14 cellular contexts compared by ENCODE assay signal in the genomic region with DNA sequence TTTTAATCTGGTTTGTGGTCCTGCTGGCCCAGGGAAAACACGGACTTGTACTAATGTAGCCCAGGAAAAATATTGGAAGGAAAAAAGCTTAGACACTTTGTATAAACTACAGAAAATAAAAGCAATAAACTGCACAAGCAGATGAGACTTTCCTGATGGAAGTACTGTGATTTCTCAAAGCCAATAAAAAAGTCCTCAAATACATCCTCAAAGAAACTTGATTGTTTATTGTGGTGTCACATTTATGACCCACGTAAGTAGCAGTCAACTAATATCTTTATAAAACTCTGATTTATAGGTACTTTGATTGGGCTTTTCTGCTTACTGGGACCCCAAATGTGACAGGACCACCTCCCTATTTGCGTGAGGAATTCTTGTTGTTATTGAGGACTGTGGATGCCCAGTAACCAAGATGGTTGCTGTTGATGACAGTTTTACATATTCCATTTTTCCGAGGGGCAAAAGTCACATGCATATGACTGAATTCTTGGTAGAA.
A peak's percentile ranks its signal among the peaks of the same experiment; 100 is the strongest.
DNase-seq lines count a peak whose midpoint lies in the region; ATAC-seq and TF ChIP-seq lines count a peak whose summit lies in the region.
"Had no signal": no experiment of that assay in that cellular context is flagged by ENCODE, and none has a peak within 500 bp of the region (broad histone marks: within the 10 kb centered on the region; RNA-seq: fewer than 3 reads in every experiment).

No MANE protein-coding gene starts in this region.

- H3K27me3 Mint-ChIP-seq in Caco-2 (ENCODE audit: insufficient read depth, unreplicated experiment): no peaks in the 10 kb centered on the region

- H3K79me2 ChIP-seq in hepatocyte (no peaks in the 10 kb centered on the region), trophoblast cell (ENCODE audit: control insufficient read depth, insufficient read depth, low read length, poor library complexity) (no peaks in the 10 kb centered on the region)

- intact Hi-C loops in Caco-2 (cut with micrococcal nuclease; ENCODE audit: unreplicated experiment): no loop called here

- CTCF ChIA-PET in Caco-2 (lab: Charles Lee): no interaction called here

- H3K36me3 Mint-ChIP-seq in Caco-2 (ENCODE audit: insufficient read depth, unreplicated experiment): no peaks in the 10 kb centered on the region
- H3K36me3 Mint-ChIP-seq: CD8-positive, alpha-beta memory T cell had no signal

- peak overlapping the region; percentile 71 for H2BK12ac ChIP-seq in trophoblast cell (ENCODE audit: low read length)

- peaks cover 9% of the 10 kb centered on the region for H3K9me3 Mint-ChIP-seq in Caco-2 (ENCODE audit: unreplicated experiment)
- H3K9me3 Mint-ChIP-seq: CD8-positive, alpha-beta memory T cell; stimulated activated naive CD8-positive, alpha-beta T cell treated with anti-CD3 and anti-CD28 coated beads, Interleukin-15, Interleukin-2, amounts not matched to agents 100 ng/mL and 50 ng/mL, for 24 hours had no signal

- no peaks in the 10 kb centered on the region for H3K9me2 ChIP-seq in hepatocyte (replicated peaks; ENCODE audit: insufficient read depth)

- H4K91ac ChIP-seq in trophoblast cell (ENCODE audit: low read depth, low read length): peak overlapping the region; percentile 64

- no peak overlapping the region for H3K23ac ChIP-seq in trophoblast cell (ENCODE audit: low read length)

- H3K9ac ChIP-seq in trophoblast cell (ENCODE audit: low read length): no peak overlapping the region

- H3K4ac ChIP-seq in trophoblast cell (ENCODE audit: low read depth, low read length): no peak overlapping the region

- peak overlapping the region; percentile 85 for H3K27ac ChIP-seq in SJCRH30
- peak overlapping the region; percentile 45 for H3K27ac ChIP-seq in hepatocyte
- peak overlapping the region; percentile 16 for H3K27ac ChIP-seq in trophoblast cell (ENCODE audit: low read depth, low read length)
- H3K27ac ChIP-seq: left lung had no signal

- POLR2A ChIA-PET in Caco-2 (lab: Charles Lee): no interaction called here

- 38% methylated on average over 4 of the region's 4 CpGs for WGBS in hepatocyte (ENCODE audit: low lambda C conversion rate, missing lambda C conversion rate)
- WGBS in trophoblast cell (ENCODE audit: extremely low coverage, insufficient coverage, insufficient read length): no CpG with 5 or more reads among the region's 4 CpGs

- no peaks in the 10 kb centered on the region for H3K27me3 ChIP-seq in Caco-2 (replicated peaks; ENCODE audit: control insufficient read depth, insufficient read depth, low read length)
- no peaks in the 10 kb centered on the region for H3K27me3 ChIP-seq in SJCRH30
- H3K27me3 ChIP-seq in hepatocyte: no peaks in the 10 kb centered on the region
- no peaks in the 10 kb centered on the region for H3K27me3 ChIP-seq in trophoblast cell (ENCODE audit: insufficient read depth, low read length)
- H3K27me3 ChIP-seq: left lung had no signal

- H4K20me1 ChIP-seq in hepatocyte (ENCODE audit: insufficient read depth, poor library complexity, severe bottlenecking): no peaks in the 10 kb centered on the region

- peak overlapping the region; percentile 94 for H2BK120ac ChIP-seq in trophoblast cell (ENCODE audit: insufficient read depth, low read length, poor library complexity)

- H3K4me1 ChIP-seq in Caco-2: peaks cover 42% of the 10 kb centered on the region
- peaks cover 48% of the 10 kb centered on the region for H3K4me1 ChIP-seq in SJCRH30
- peaks cover 33% of the 10 kb centered on the region for H3K4me1 ChIP-seq in hepatocyte (ENCODE audit: insufficient read depth)
- H3K4me1 ChIP-seq in trophoblast cell (ENCODE audit: control insufficient read depth in 1 of 2, insufficient read depth in 2 of 2, low read length in 2 of 2): peaks cover 2 to 15% of the 10 kb centered on the region in 2 experiments

- H3K27ac Mint-ChIP-seq in Caco-2 (ENCODE audit: unreplicated experiment): peak overlapping the region; percentile 43
- H3K27ac Mint-ChIP-seq: CD8-positive, alpha-beta memory T cell; stimulated activated naive CD8-positive, alpha-beta T cell treated with anti-CD3 and anti-CD28 coated beads, Interleukin-15, Interleukin-2, amounts not matched to agents 100 ng/mL and 50 ng/mL, for 24 hours had no signal

- no TSS peak for BruUV-seq in Caco-2 (replicated peaks; lab: Mats Ljungman, UMichigan)

- no peaks in the 10 kb centered on the region for H3K36me3 ChIP-seq in Caco-2 (ENCODE audit: control insufficient read depth, insufficient read depth, low read length)
- H3K36me3 ChIP-seq in SJCRH30: no peaks in the 10 kb centered on the region
- no peaks in the 10 kb centered on the region for H3K36me3 ChIP-seq in hepatocyte (replicated peaks; ENCODE audit: insufficient read depth, low read depth)
- H3K36me3 ChIP-seq in trophoblast cell (ENCODE audit: control insufficient read depth in 1 of 2, insufficient read depth in 2 of 2, low read length in 2 of 2): no peaks in the 10 kb centered on the region
- H3K36me3 ChIP-seq: left lung had no signal

- peaks cover 22% of the 10 kb centered on the region for H3K4me1 Mint-ChIP-seq in Caco-2 (ENCODE audit: low read depth, unreplicated experiment)
- H3K4me1 Mint-ChIP-seq: CD8-positive, alpha-beta memory T cell had no signal

- TF ChIP-seq CTCF in Caco-2 (IDR thresholded peaks at IDR 0.05; ENCODE audit: insufficient read depth in 1 of 2, low read depth in 1 of 2, low read length in 1 of 2, severe bottlenecking in 1 of 2, unreplicated experiment in 1 of 2) (no peak), hepatocyte (IDR thresholded peaks at IDR 0.05; ENCODE audit: poor library complexity) (no peak)

- H3K18ac ChIP-seq in trophoblast cell (ENCODE audit: low read length): no peak overlapping the region

- no peak overlapping the region for H4K12ac ChIP-seq in trophoblast cell (ENCODE audit: low read depth, low read length)

- peak overlapping the region; percentile 4 for H2AFZ ChIP-seq in hepatocyte
- H2AFZ ChIP-seq in trophoblast cell (ENCODE audit: insufficient read depth, low read length, poor library complexity): peak overlapping the region; percentile 31

- H3K14ac ChIP-seq in trophoblast cell (ENCODE audit: low read length): no peak overlapping the region

- no peak overlapping the region for H2AK5ac ChIP-seq in trophoblast cell (ENCODE audit: low read length)

- H3K4me2 ChIP-seq in hepatocyte: peak overlapping the region; percentile 45
- H3K4me2 ChIP-seq in trophoblast cell (ENCODE audit: low read length): no peak overlapping the region

- peaks cover 13% of the 10 kb centered on the region for H3K79me1 ChIP-seq in trophoblast cell (ENCODE audit: low read length)

- no peak overlapping the region for H4K8ac ChIP-seq in trophoblast cell (ENCODE audit: low read depth, low read length)

- ATAC-seq in HG02588 (IDR thresholded peaks at IDR 0.05; ENCODE audit: unreplicated experiment) (no peak), GM18907 (IDR thresholded peaks at IDR 0.05; ENCODE audit: unreplicated experiment) (no peak)
- ATAC-seq: Right ventricle myocardium inferior had no signal

- no peak overlapping the region for H3K4me3 Mint-ChIP-seq in Caco-2 (ENCODE audit: unreplicated experiment)
- H3K4me3 Mint-ChIP-seq: CD8-positive, alpha-beta memory T cell; stimulated activated naive CD8-positive, alpha-beta T cell treated with anti-CD3 and anti-CD28 coated beads, Interleukin-15, Interleukin-2, amounts not matched to agents 100 ng/mL and 50 ng/mL, for 24 hours had no signal

- H2BK5ac ChIP-seq in trophoblast cell (ENCODE audit: low read depth, low read length, poor library complexity): peak overlapping the region; percentile 57

- H3K4me3 ChIP-seq in Caco-2 (ENCODE audit: low read depth, low read length) (no peak overlapping the region), SJCRH30 (peak overlapping the region; percentile 18), hepatocyte (no peak overlapping the region), trophoblast cell (ENCODE audit: low read depth, low read length) (no peak overlapping the region)
- H3K4me3 ChIP-seq: left lung had no signal

- H3K9me3 ChIP-seq in Caco-2 (no peaks in the 10 kb centered on the region), SJCRH30 (replicated peaks) (no peaks in the 10 kb centered on the region), hepatocyte (ENCODE audit: low read depth) (no peaks in the 10 kb centered on the region), trophoblast cell (ENCODE audit: insufficient read depth, low read depth, low read length) (no peaks in the 10 kb centered on the region)
- H3K9me3 ChIP-seq: left lung had no signal

- no peak for DNase-seq in Caco-2
- DNase-seq in SJCRH30: no peak
- DNase-seq in hepatocyte (ENCODE audit: low spot score): no peak
- DNase-seq in trophoblast cell: no peak
- DNase-seq in HT-29 (ENCODE audit: low spot score): no peak
- DNase-seq in NCI-H226: no peak
- DNase-seq: CD8-positive, alpha-beta memory T cell; NCI-H1694 treated with DMSO at 0.1 percent for 48 hours; stimulated activated CD4-positive, alpha-beta T cell treated with anti-CD3 and anti-CD28 coated beads, Interleukin-15, amount 100 ng/mL, for 24 hours had no signal

Comparison
In these comparisons a context has a peak if more than half of its experiments do, and no peak if none do; other contexts are left out.
1. H3K27ac ChIP-seq: peak in every context shown above with its lines; median percentile 85 in SJCRH30; 45 in hepatocyte; 16 in trophoblast cell.